Comparison of ENCODE assay signal across 8 cellular contexts in the genomic region with DNA sequence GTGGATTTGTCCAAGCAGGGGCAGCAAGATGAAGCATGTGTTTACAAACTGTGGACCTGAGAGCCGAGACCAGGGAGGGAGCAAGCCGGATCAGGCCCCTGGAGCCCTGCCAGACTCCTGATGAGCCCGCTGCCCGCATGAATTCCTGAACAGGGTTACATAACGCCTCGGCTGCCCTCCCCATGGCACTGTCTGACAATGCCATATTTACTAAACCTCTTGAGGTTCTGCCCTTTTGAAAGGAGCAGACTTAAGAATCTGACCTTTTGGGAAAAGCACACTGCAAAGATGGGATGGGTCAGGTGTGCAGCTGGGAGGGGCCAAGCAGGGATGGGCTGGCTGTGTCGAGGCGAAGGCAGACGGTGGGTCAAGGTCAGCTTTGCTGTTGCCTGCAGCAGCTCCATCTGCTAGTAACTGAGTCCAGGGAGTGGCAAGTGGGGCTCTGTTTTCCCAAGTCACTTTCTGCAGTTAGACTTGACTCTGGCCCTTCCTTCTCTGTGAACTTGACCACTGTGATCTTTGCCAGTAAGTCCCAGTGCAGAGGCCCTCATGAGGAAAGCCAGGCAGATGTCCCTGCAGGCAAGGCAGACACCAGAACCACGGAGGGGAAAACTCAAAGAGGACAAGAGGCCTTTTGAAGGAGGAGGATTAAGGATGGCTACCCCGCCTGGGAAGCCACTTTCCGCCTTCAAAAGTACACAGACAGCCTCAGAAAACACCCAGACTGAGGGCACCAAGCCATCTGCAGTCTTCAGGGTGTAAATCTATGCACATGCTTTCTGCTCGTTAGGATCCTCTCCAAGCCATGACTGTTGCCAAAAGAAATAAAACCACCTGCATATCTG.
DNase-seq lines count a peak whose midpoint lies in the region; ATAC-seq and TF ChIP-seq lines count a peak whose summit lies in the region.

No MANE protein-coding gene starts in this region.

- H3K9me3 ChIP-seq in right lobe of liver, result no peaks in the 10 kb centered on the region

- H3K36me3 ChIP-seq in right lobe of liver, result peaks cover 0 to 26% (median 10%) of the 10 kb centered on the region in 4 donors

- H3K27ac ChIP-seq in coronary artery (peak overlapping the region; percentile 61 to 85), right lobe of liver (peak overlapping the region; percentile 10 to 72 (median 60)), temporal lobe (ENCODE audit: low read depth, low read length) (peak overlapping the region; percentile 31)

- 16% methylated on average over 8 of the region's 13 CpGs for WGBS in right lobe of liver (ENCODE audit: insufficient coverage, low coverage, low lambda C conversion rate, missing lambda C conversion rate)

- no peaks in the 10 kb centered on the region for H3K4me1 Mint-ChIP-seq in activated CD8-positive, alpha-beta T cell treated with anti-CD3 and anti-CD28 coated beads, Interleukin-2, amount 10 ng/mL, durations not matched to agents 7 days and 5 days (ENCODE audit: low read depth)

- no peaks in the 10 kb centered on the region for H3K27me3 ChIP-seq in right lobe of liver

- H3K4me1 ChIP-seq in right lobe of liver, result peaks cover 0 to 36% (median 17%) of the 10 kb centered on the region in 4 donors

- CTCF ChIA-PET in activated CD8-positive, alpha-beta T cell treated with anti-CD3 and anti-CD28 coated beads, Interleukin-2, amount 10 ng/mL, durations not matched to agents 7 days and 5 days (lab: Charles Lee), result no interaction called here

- POLR2A ChIA-PET in activated CD8-positive, alpha-beta T cell treated with anti-CD3 and anti-CD28 coated beads, Interleukin-2, amount 10 ng/mL, durations not matched to agents 7 days and 5 days (lab: Charles Lee), result interaction anchor here (0.6 kb wide), 2 partner anchors 125 to 655 kb away, joined by 3 read pairs; no protein-coding TSS in a partner anchor

- H3K9me3 Mint-ChIP-seq in activated CD8-positive, alpha-beta T cell treated with anti-CD3 and anti-CD28 coated beads, Interleukin-2, amount 10 ng/mL, durations not matched to agents 7 days and 5 days (ENCODE audit: insufficient read depth), result no peaks in the 10 kb centered on the region

- no peaks in the 10 kb centered on the region for H3K27me3 Mint-ChIP-seq in activated CD8-positive, alpha-beta T cell treated with anti-CD3 and anti-CD28 coated beads, Interleukin-2, amount 10 ng/mL, durations not matched to agents 7 days and 5 days (ENCODE audit: low read depth)

- H3K4me3 ChIP-seq in coronary artery (peak overlapping the region; percentile 59), right lobe of liver (peak overlapping the region in 1 of 3 donors; percentile 17)

- H3K4me3 Mint-ChIP-seq in activated CD8-positive, alpha-beta T cell treated with anti-CD3 and anti-CD28 coated beads, Interleukin-2, amount 10 ng/mL, durations not matched to agents 7 days and 5 days, result no peak overlapping the region

- no peak for TF ChIP-seq CTCF in coronary artery (IDR thresholded peaks at IDR 0.05)
- no peak for TF ChIP-seq CTCF in right lobe of liver (IDR thresholded peaks at IDR 0.05)

- no peak for TF ChIP-seq POLR2A in right lobe of liver (IDR thresholded peaks at IDR 0.05)

- peak; percentile 65 for DNase-seq in M059J (ENCODE audit: low read depth)
- peak; percentile 87 for DNase-seq in coronary artery (ENCODE audit: low spot score)
- DNase-seq in right lobe of liver, result peak; percentile 82 to 94 (median 90)
- DNase-seq in activated CD8-positive, alpha-beta T cell treated with anti-CD3 and anti-CD28 coated beads, Interleukin-2, amount 10 ng/mL, durations not matched to agents 7 days and 5 days, result no peak

- intact Hi-C loops in right lobe of liver (cut with DNase I), result no loop called here

- no peak overlapping the region for H3K27ac Mint-ChIP-seq in activated CD8-positive, alpha-beta T cell treated with anti-CD3 and anti-CD28 coated beads, Interleukin-2, amount 10 ng/mL, durations not matched to agents 7 days and 5 days

- H3K36me3 Mint-ChIP-seq in activated CD8-positive, alpha-beta T cell treated with anti-CD3 and anti-CD28 coated beads, Interleukin-2, amount 10 ng/mL, durations not matched to agents 7 days and 5 days (ENCODE audit: low read depth), result no peaks in the 10 kb centered on the region

- ATAC-seq in right lobe of liver (peak; percentile 83 to 90 (median 88)), GM19463 (IDR thresholded peaks at IDR 0.05; ENCODE audit: unreplicated experiment) (no peak), GM19395 (IDR thresholded peaks at IDR 0.05; ENCODE audit: unreplicated experiment) (no peak), GM21737 (IDR thresholded peaks at IDR 0.05; ENCODE audit: unreplicated experiment) (no peak)
- ATAC-seq in activated CD8-positive, alpha-beta T cell treated with anti-CD3 and anti-CD28 coated beads, Interleukin-2, amount 10 ng/mL, durations not matched to agents 7 days and 5 days, result no peak

Comparison
In these comparisons a context has a peak if more than half of its experiments do, and no peak if none do; other contexts are left out.
1. ATAC-seq: peak in right lobe of liver (4 of 4); none in activated CD8-positive, alpha-beta T cell treated with anti-CD3 and anti-CD28 coated beads, Interleukin-2, amount 10 ng/mL, durations not matched to agents 7 days and 5 days (single experiment), GM19463 (single experiment), GM19395 (single experiment) and GM21737 (single experiment).
2. Peak in every context shown above with its lines, with median percentiles within 50 percentile points of each other: H3K27ac ChIP-seq.